Comparison of ENCODE assay signal across 18 cellular contexts in genomic region chr10:78868048-78868447, GRCh38.
DNase-seq lines count a peak whose midpoint lies in the region; ATAC-seq and TF ChIP-seq lines count a peak whose summit lies in the region.
"Had no signal": no experiment of that assay in that cellular context is flagged by ENCODE, and none has a peak within 500 bp of the region (broad histone marks: within the 10 kb centered on the region; RNA-seq: fewer than 3 reads in every experiment).

No MANE protein-coding gene starts in this region.

- H3K79me1 ChIP-seq in neuronal stem cell (ENCODE audit: low read depth, low read length): no peaks in the 10 kb centered on the region

- peak; percentile 40 for DNase-seq in activated CD4-positive, alpha-beta T cell treated with anti-CD3 and anti-CD28 coated beads, Interleukin-2, amount 10 ng/mL, durations not matched to agents 24 days and 14 days
- no peak for DNase-seq in activated CD4-positive, alpha-beta T cell treated with anti-CD3 and anti-CD28 coated beads for 36 hours
- DNase-seq in esophagus muscularis mucosa (ENCODE audit: extremely low spot score) (peak; percentile 39), neuronal stem cell (ENCODE audit: low spot score) (no peak), HCEC 1CT (no peak), Right ventricle myocardium superior (no peak)
- DNase-seq: AML-193; CD4-positive, alpha-beta T cell; DMS79; GDM1; GOT3; H9 had no signal

- H3K4me1 Mint-ChIP-seq in activated CD4-positive, alpha-beta T cell treated with anti-CD3 and anti-CD28 coated beads, Interleukin-2, amount 10 ng/mL, durations not matched to agents 24 days and 14 days: no peaks in the 10 kb centered on the region
- no peaks in the 10 kb centered on the region for H3K4me1 Mint-ChIP-seq in activated CD4-positive, alpha-beta T cell treated with anti-CD3 and anti-CD28 coated beads for 36 hours

- H3K23ac ChIP-seq in neuronal stem cell (ENCODE audit: low read depth, low read length, poor library complexity): no peak overlapping the region

- H3K14ac ChIP-seq in neuronal stem cell (ENCODE audit: low read length): no peak overlapping the region

- no peak overlapping the region for H2AK5ac ChIP-seq in neuronal stem cell (ENCODE audit: low read depth, low read length)

- no peak overlapping the region for H3K27ac ChIP-seq in esophagus muscularis mucosa (replicated peaks in 1 of 4)
- H3K27ac ChIP-seq in neuronal stem cell (replicated peaks; ENCODE audit: low read length): no peak overlapping the region
- H3K27ac ChIP-seq: 22Rv1, A549, C4-2B, HL-60 had no signal

- peaks cover 9% of the 10 kb centered on the region for H3K27me3 Mint-ChIP-seq in activated CD4-positive, alpha-beta T cell treated with anti-CD3 and anti-CD28 coated beads, Interleukin-2, amount 10 ng/mL, durations not matched to agents 24 days and 14 days
- H3K27me3 Mint-ChIP-seq in activated CD4-positive, alpha-beta T cell treated with anti-CD3 and anti-CD28 coated beads for 36 hours: peaks cover 4% of the 10 kb centered on the region

- no peak overlapping the region for H4K91ac ChIP-seq in neuronal stem cell (ENCODE audit: low read depth, low read length, poor library complexity)

- POLR2A ChIA-PET in activated CD4-positive, alpha-beta T cell treated with anti-CD3 and anti-CD28 coated beads for 36 hours (lab: Charles Lee): no interaction called here

- ATAC-seq in activated CD4-positive, alpha-beta T cell treated with anti-CD3 and anti-CD28 coated beads for 36 hours: no peak
- ATAC-seq in HG02981 (IDR thresholded peaks at IDR 0.05; ENCODE audit: unreplicated experiment) (no peak), Right ventricle myocardium superior (ENCODE audit: poor library complexity) (no peak)

- no peaks in the 10 kb centered on the region for H3K36me3 Mint-ChIP-seq in activated CD4-positive, alpha-beta T cell treated with anti-CD3 and anti-CD28 coated beads, Interleukin-2, amount 10 ng/mL, durations not matched to agents 24 days and 14 days (ENCODE audit: low read depth)
- H3K36me3 Mint-ChIP-seq in activated CD4-positive, alpha-beta T cell treated with anti-CD3 and anti-CD28 coated beads for 36 hours (ENCODE audit: low read depth): no peaks in the 10 kb centered on the region

- peaks cover 7 to 15% (median 13%) of the 10 kb centered on the region in 4 donors for H3K4me1 ChIP-seq in esophagus muscularis mucosa
- no peaks in the 10 kb centered on the region for H3K4me1 ChIP-seq in neuronal stem cell (ENCODE audit: control insufficient read depth in 2 of 2, insufficient read depth in 1 of 2, low read depth in 1 of 2, low read length in 2 of 2)
- H3K4me1 ChIP-seq: A549, Caco-2 had no signal

- no peaks in the 10 kb centered on the region for H3K9me3 Mint-ChIP-seq in activated CD4-positive, alpha-beta T cell treated with anti-CD3 and anti-CD28 coated beads, Interleukin-2, amount 10 ng/mL, durations not matched to agents 24 days and 14 days
- no peaks in the 10 kb centered on the region for H3K9me3 Mint-ChIP-seq in activated CD4-positive, alpha-beta T cell treated with anti-CD3 and anti-CD28 coated beads for 36 hours (ENCODE audit: low read depth)
- H3K9me3 Mint-ChIP-seq: CD4-positive, alpha-beta T cell; H9 had no signal

- no peak overlapping the region for H4K8ac ChIP-seq in neuronal stem cell (ENCODE audit: low read depth, low read length)

- no peak overlapping the region for H2AFZ ChIP-seq in neuronal stem cell (ENCODE audit: low read length)

- TF ChIP-seq POLR2A in esophagus muscularis mucosa (IDR thresholded peaks at IDR 0.05; ENCODE audit: low read depth): no peak

- H3K27me3 ChIP-seq in esophagus muscularis mucosa (no peaks in the 10 kb centered on the region), neuronal stem cell (ENCODE audit: control insufficient read depth in 3 of 3, insufficient read depth in 3 of 3, low read depth in 1 of 3, low read length in 3 of 3) (peaks cover 0 to 15% (median 0%) of the 10 kb centered on the region in 3 experiments)

- H3K4me3 ChIP-seq in esophagus muscularis mucosa: no peak overlapping the region
- no peak overlapping the region for H3K4me3 ChIP-seq in neuronal stem cell (ENCODE audit: low read length in 2 of 2)
- H3K4me3 ChIP-seq: A549 had no signal

- H2BK5ac ChIP-seq in neuronal stem cell (ENCODE audit: low read length): no peak overlapping the region

- H2BK15ac ChIP-seq in neuronal stem cell (ENCODE audit: low read length): no peak overlapping the region

- H3K4me2 ChIP-seq in neuronal stem cell (ENCODE audit: insufficient read depth, low read length, poor library complexity, severe bottlenecking): no peak overlapping the region
- H3K4me2 ChIP-seq: A549 had no signal

- H3K36me3 ChIP-seq in esophagus muscularis mucosa (no peaks in the 10 kb centered on the region), neuronal stem cell (replicated peaks in 1 of 2; ENCODE audit: control insufficient read depth in 2 of 2, insufficient read depth in 2 of 2, low read length in 2 of 2) (no peaks in the 10 kb centered on the region)

- intact Hi-C loops in activated CD4-positive, alpha-beta T cell treated with anti-CD3 and anti-CD28 coated beads, Interleukin-2, amount 10 ng/mL, durations not matched to agents 24 days and 14 days (cut with micrococcal nuclease): no loop called here
- intact Hi-C loops in activated CD4-positive, alpha-beta T cell treated with anti-CD3 and anti-CD28 coated beads for 36 hours (cut with DNase I, micrococcal nuclease): no loop called here
- intact Hi-C loops in esophagus muscularis mucosa (cut with DNase I): no loop called here
- intact Hi-C loops in Right ventricle myocardium superior (cut with DNase I): no loop called here

- no peak overlapping the region for H3K4me3 Mint-ChIP-seq in activated CD4-positive, alpha-beta T cell treated with anti-CD3 and anti-CD28 coated beads, Interleukin-2, amount 10 ng/mL, durations not matched to agents 24 days and 14 days
- H3K4me3 Mint-ChIP-seq in activated CD4-positive, alpha-beta T cell treated with anti-CD3 and anti-CD28 coated beads for 36 hours: no peak overlapping the region
- H3K4me3 Mint-ChIP-seq: CD4-positive, alpha-beta T cell; H9 had no signal

- H3K18ac ChIP-seq in neuronal stem cell (ENCODE audit: low read length): no peak overlapping the region

- CTCF ChIA-PET in activated CD4-positive, alpha-beta T cell treated with anti-CD3 and anti-CD28 coated beads for 36 hours (lab: Charles Lee): interaction anchor here (0.6 kb wide), 1 partner anchor 327 kb away, joined by 3 read pairs; no protein-coding TSS in a partner anchor

- peak overlapping the region; percentile 2 for H2BK12ac ChIP-seq in neuronal stem cell (ENCODE audit: low read length)

- H3K27ac Mint-ChIP-seq in activated CD4-positive, alpha-beta T cell treated with anti-CD3 and anti-CD28 coated beads, Interleukin-2, amount 10 ng/mL, durations not matched to agents 24 days and 14 days: no peak overlapping the region
- H3K27ac Mint-ChIP-seq in activated CD4-positive, alpha-beta T cell treated with anti-CD3 and anti-CD28 coated beads for 36 hours: no peak overlapping the region
- H3K27ac Mint-ChIP-seq: CD4-positive, alpha-beta T cell; H9 had no signal

- no peaks in the 10 kb centered on the region for H3K9me3 ChIP-seq in esophagus muscularis mucosa
- no peaks in the 10 kb centered on the region for H3K9me3 ChIP-seq in neuronal stem cell (replicated peaks in 1 of 2; ENCODE audit: control insufficient read depth in 2 of 2, insufficient read depth in 1 of 2, low read depth in 1 of 2, low read length in 2 of 2)
- H3K9me3 ChIP-seq: A549, Caco-2 had no signal

- TF ChIP-seq CTCF in esophagus muscularis mucosa (IDR thresholded peaks at IDR 0.05): no peak

- 100% methylated on average over 3 of the region's 3 CpGs for WGBS in esophagus muscularis mucosa
- no CpG with 5 or more reads among the region's 3 CpGs for WGBS in neuronal stem cell (ENCODE audit: extremely low coverage in 2 of 2, insufficient read length in 2 of 2, insufficient replicate concordance in 1 of 2), 2 donors

- TF ChIP-seq EP300 in esophagus muscularis mucosa (IDR thresholded peaks at IDR 0.05): no peak

- H3K4ac ChIP-seq in neuronal stem cell (ENCODE audit: low read length): no peak overlapping the region

- no peak overlapping the region for H3K9ac ChIP-seq in neuronal stem cell (ENCODE audit: low read depth, low read length, poor library complexity)

- no peak overlapping the region for H2BK120ac ChIP-seq in neuronal stem cell (ENCODE audit: low read depth, low read length)

Comparison
In these comparisons a context has a peak if more than half of its experiments do, and no peak if none do; other contexts are left out.
1. DNase-seq: peak in activated CD4-positive, alpha-beta T cell treated with anti-CD3 and anti-CD28 coated beads, Interleukin-2, amount 10 ng/mL, durations not matched to agents 24 days and 14 days (single experiment) and esophagus muscularis mucosa (single experiment); none in activated CD4-positive, alpha-beta T cell treated with anti-CD3 and anti-CD28 coated beads for 36 hours (single experiment), neuronal stem cell (single experiment), HCEC 1CT (single experiment) and Right ventricle myocardium superior (single experiment).